Comparison of ENCODE assay signal across 29 cellular contexts in the genomic region with DNA sequence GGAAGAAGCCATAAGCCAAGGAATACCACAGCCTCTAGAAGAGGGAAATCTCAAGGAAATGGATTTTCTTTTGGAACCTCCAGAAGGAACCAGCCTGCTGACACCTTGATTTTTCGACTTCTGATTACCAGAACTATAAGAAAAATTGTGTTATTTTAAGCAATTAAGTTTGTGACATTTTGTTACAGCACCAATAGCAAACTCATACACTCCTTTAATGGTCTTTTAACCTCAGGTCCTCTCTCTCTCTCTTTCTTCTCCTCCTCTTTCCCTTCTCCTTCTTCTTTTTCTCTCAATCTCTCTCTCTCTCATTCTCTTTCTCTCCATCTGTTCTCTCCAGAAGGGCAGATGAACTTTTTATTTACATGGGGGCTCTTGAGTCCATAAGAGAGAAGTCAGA.
"Had no signal": no experiment of that assay in that cellular context is flagged by ENCODE, and none has a peak within 500 bp of the region (broad histone marks: within the 10 kb centered on the region; RNA-seq: fewer than 3 reads in every experiment).

No MANE protein-coding gene starts in this region.

- H3K27me3 Mint-ChIP-seq: stimulated activated memory B cell treated with anti-CD40 and anti-IgM and Interleukin-4, amounts not matched to agents 10 μg/mL and 1 μg/mL and 100 μg/mL, for 72 hours; stimulated activated naive CD8-positive, alpha-beta T cell treated with anti-CD3 and anti-CD28 coated beads, Interleukin-15, amount 100 ng/mL, for 72 hours; stimulated activated naive CD8-positive, alpha-beta T cell treated with anti-CD3 and anti-CD28 coated beads, Interleukin-15, Interleukin-2, amounts not matched to agents 100 ng/mL and 50 ng/mL, for 24 hours; type B pancreatic cell had no signal

- H3K27me3 ChIP-seq: stomach, suprapubic skin, testis, thyroid gland, tibial artery, transverse colon, upper lobe of left lung, upper lobe of right lung, uterus, vagina had no signal

- H3K4me1 ChIP-seq: testis, tibial nerve, upper lobe of right lung, uterus had no signal

- H3K9me3 ChIP-seq: suprapubic skin, testis, thoracic aorta, thyroid gland, transverse colon, upper lobe of right lung, uterus had no signal

- H3K9me3 Mint-ChIP-seq: stimulated activated naive CD8-positive, alpha-beta T cell treated with anti-CD3 and anti-CD28 coated beads, Interleukin-15, Interleukin-2, amounts not matched to agents 100 ng/mL and 50 ng/mL, for 24 hours had no signal

- H3K36me3 ChIP-seq: thoracic aorta, transverse colon, uterus had no signal

- H3K27ac ChIP-seq: stomach, suprapubic skin, testis, thoracic aorta, thyroid gland, tibial artery, tibial nerve, transverse colon, upper lobe of left lung, upper lobe of right lung, uterus, vagina had no signal

- DNase-seq: stimulated activated CD4-positive, alpha-beta T cell treated with anti-CD3 and anti-CD28 coated beads, Interleukin-2, amount 100 ng/mL, for 48 hours; stimulated activated CD4-positive, alpha-beta T cell treated with anti-CD3 and anti-CD28 coated beads, Interleukin-4, amount 100 ng/mL, for 1 hour; stimulated activated CD4-positive, alpha-beta T cell treated with anti-CD3 and anti-CD28 coated beads, Interleukin-4, amount 100 ng/mL, for 24 hours; stimulated activated CD4-positive, alpha-beta T cell treated with anti-CD3 and anti-CD28 coated beads, Interleukin-4, amount 100 ng/mL, for 4 hours; stimulated activated CD8-positive, alpha-beta memory T cell treated with anti-CD3 and anti-CD28 coated beads, Interleukin-4, amount 100 ng/mL, for 48 hours; stimulated activated naive B cell treated with anti-CD40 and anti-IgM and Interleukin-4, amounts not matched to agents 10 μg/mL and 1 μg/mL and 100 μg/mL, for 72 hours; stimulated activated naive CD4-positive, alpha-beta T cell; stimulated activated naive CD4-positive, alpha-beta T cell treated with Interleukin-2 at 50 U/mL for 16 hours; stimulated activated naive CD8-positive, alpha-beta T cell treated with anti-CD3 and anti-CD28 coated beads, Interleukin-15, amount 100 ng/mL, for 72 hours; stimulated activated naive CD8-positive, alpha-beta T cell treated with anti-CD3 and anti-CD28 coated beads, Interleukin-15, Interleukin-2, amounts not matched to agents 100 U/mL and 50 U/mL, for 24 hours; stomach; substantia nigra; testis; thyroid gland; tibial artery; transverse colon; trophoblast cell; upper lobe of left lung; upper lobe of right lung; uterus had no signal

- FAIRE-seq: urothelium cell line had no signal

- H3K4me1 Mint-ChIP-seq: stimulated activated effector memory CD8-positive, alpha-beta T cell treated with anti-CD3 and anti-CD28 coated beads, Interleukin-12 subunit alpha, Interleukin-12 subunit beta, amount 100 ng/mL, for 72 hours had no signal

- ATAC-seq: stimulated activated effector memory CD8-positive, alpha-beta T cell treated with anti-CD3 and anti-CD28 coated beads, Interleukin-12 subunit alpha, Interleukin-12 subunit beta, amount 100 ng/mL, for 72 hours; stimulated activated memory B cell treated with anti-CD40 and anti-IgM and Interleukin-4, amounts not matched to agents 10 μg/mL and 1 μg/mL and 100 μg/mL, for 72 hours; stimulated activated naive B cell treated with anti-CD40 and anti-IgM and Interleukin-4, amounts not matched to agents 10 μg/mL and 1 μg/mL and 100 μg/mL, for 72 hours; stimulated activated naive CD8-positive, alpha-beta T cell treated with anti-CD3 and anti-CD28 coated beads, Interleukin-15, amount 100 ng/mL, for 72 hours; stimulated activated naive CD8-positive, alpha-beta T cell treated with anti-CD3 and anti-CD28 coated beads, Interleukin-15, Interleukin-2, amounts not matched to agents 100 U/mL and 50 U/mL, for 24 hours; upper lobe of right lung had no signal

- H3K4me3 ChIP-seq: stomach, suprapubic skin, testis, thoracic aorta, thyroid gland, tibial artery, tibial nerve, transverse colon, upper lobe of left lung, upper lobe of right lung, uterus, vagina had no signal

- H3K4me3 Mint-ChIP-seq: stimulated activated effector memory CD8-positive, alpha-beta T cell treated with anti-CD3 and anti-CD28 coated beads, Interleukin-12 subunit alpha, Interleukin-12 subunit beta, amount 100 ng/mL, for 72 hours; stimulated activated memory B cell treated with anti-CD40 and anti-IgM and Interleukin-4, amounts not matched to agents 10 μg/mL and 1 μg/mL and 100 μg/mL, for 72 hours; stimulated activated naive B cell treated with anti-CD40 and anti-IgM and Interleukin-4, amounts not matched to agents 10 μg/mL and 1 μg/mL and 100 μg/mL, for 72 hours; stimulated activated naive CD8-positive, alpha-beta T cell treated with anti-CD3 and anti-CD28 coated beads, Interleukin-15, amount 100 ng/mL, for 72 hours; stimulated activated naive CD8-positive, alpha-beta T cell treated with anti-CD3 and anti-CD28 coated beads, Interleukin-15, Interleukin-2, amounts not matched to agents 100 ng/mL and 50 ng/mL, for 24 hours; type B pancreatic cell had no signal

- H3K36me3 Mint-ChIP-seq: stimulated activated effector memory CD8-positive, alpha-beta T cell treated with anti-CD3 and anti-CD28 coated beads, Interleukin-12 subunit alpha, Interleukin-12 subunit beta, amount 100 ng/mL, for 72 hours had no signal

- H3K27ac Mint-ChIP-seq: stimulated activated effector memory CD8-positive, alpha-beta T cell treated with anti-CD3 and anti-CD28 coated beads, Interleukin-12 subunit alpha, Interleukin-12 subunit beta, amount 100 ng/mL, for 72 hours; stimulated activated memory B cell treated with anti-CD40 and anti-IgM and Interleukin-4, amounts not matched to agents 10 μg/mL and 1 μg/mL and 100 μg/mL, for 72 hours; stimulated activated naive B cell treated with anti-CD40 and anti-IgM and Interleukin-4, amounts not matched to agents 10 μg/mL and 1 μg/mL and 100 μg/mL, for 72 hours; stimulated activated naive CD8-positive, alpha-beta T cell treated with anti-CD3 and anti-CD28 coated beads, Interleukin-15, amount 100 ng/mL, for 72 hours; stimulated activated naive CD8-positive, alpha-beta T cell treated with anti-CD3 and anti-CD28 coated beads, Interleukin-15, Interleukin-2, amounts not matched to agents 100 ng/mL and 50 ng/mL, for 24 hours; type B pancreatic cell had no signal
